Comparison of ENCODE assay signal across 1 cellular context in the genomic region with DNA sequence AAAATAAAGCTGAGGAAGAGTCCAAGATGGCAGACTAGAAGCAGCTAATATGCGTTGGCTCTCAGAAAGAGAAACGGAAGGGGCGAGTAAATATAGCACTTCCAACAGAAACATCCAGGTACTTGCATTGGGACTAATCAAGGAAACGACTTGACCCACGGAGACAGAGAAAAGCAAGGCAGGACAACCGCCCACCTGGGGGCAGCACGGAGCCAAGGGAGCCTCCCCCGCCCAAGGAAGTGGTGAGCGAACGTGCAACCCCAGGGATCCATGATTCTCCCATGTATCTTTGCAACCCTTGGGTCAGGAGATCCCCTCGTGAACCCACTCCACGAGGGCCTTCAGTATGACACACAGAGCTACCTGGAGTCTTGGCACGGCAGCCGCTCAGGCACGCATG.
TF ChIP-seq lines count a peak whose summit lies in the region.

No MANE protein-coding gene starts in this region.

TF ChIP-seq in GM12878, 131 proteins besides CTCF, POLR2A, EP300 and RAD21 (continued from another document):
- TF ChIP-seq SMC3 (IDR thresholded peaks at IDR 0.05; ENCODE audit: borderline replicate concordance, low read length): peak; percentile 24; the same call in 1 of the 2 replicates
- no peak for TF ChIP-seq MYC (IDR thresholded peaks at IDR 0.05; ENCODE audit: insufficient read depth, insufficient read length, insufficient replicate concordance, low read length, severe bottlenecking)
TF ChIP-seq in GM12878: peak in this region for 2.
